8 cellular contexts compared by ENCODE assay signal in the genomic region with DNA sequence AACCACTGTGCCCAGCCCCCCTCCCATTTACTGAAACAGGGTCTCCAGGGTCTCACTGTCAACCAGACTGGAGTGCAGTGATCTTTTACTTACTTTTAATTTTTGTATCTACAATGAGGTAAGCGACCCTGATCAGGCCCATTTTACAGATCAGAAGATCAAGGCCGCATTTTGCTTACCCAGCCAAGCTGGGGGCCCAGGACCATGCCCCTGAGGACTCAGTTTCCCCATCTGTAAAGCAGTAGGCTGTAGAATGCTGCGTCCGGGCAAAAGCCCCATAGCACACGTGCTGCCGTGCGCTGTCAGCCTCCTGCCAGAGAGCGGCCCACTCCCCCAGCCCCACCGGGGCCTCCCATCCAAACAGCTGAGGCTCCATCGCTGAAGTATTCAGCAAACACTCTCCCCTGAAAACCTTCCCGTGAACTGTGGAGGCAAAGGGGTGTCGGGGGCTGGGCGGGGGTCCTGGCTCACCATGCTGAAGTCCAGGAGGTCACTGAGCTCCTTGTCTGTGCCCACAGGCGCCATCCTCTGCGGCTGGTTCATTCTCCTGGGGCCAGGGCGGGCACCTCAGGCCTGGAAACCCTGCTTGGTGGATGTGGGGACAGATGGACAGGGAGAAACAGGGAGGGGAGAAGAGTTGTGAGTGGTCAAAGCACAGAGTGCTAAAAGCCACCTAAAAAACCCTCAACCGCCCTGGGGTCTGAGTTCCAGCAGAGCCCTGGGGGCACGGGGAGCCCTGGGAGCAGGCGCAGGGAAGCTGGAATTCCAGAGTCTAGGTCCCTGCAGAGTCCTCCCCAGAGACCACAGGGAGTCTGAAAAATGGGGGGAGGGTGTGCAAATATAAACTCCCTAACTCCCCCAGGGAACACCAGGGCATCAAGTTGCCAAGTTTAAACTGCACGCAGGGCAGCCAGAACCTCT. TPM values are rescaled to one million over a fixed set of nuclear protein-coding genes. Genes with fewer than 3 reads are reported as not detected.
DNase-seq lines count a peak whose midpoint lies in the region; ATAC-seq, FAIRE-seq and TF ChIP-seq lines count a peak whose summit lies in the region.

No MANE protein-coding gene starts in this region.

- peaks cover 54% of the 10 kb centered on the region for H3K36me3 ChIP-seq in iPS-20b (ENCODE audit: insufficient read depth, low read depth, low read length)
- H3K36me3 ChIP-seq in vagina, result peaks cover 0 to 4% of the 10 kb centered on the region in 2 donors

- TF ChIP-seq POLR2A in vagina (IDR thresholded peaks at IDR 0.05), result no peak

- peaks cover 29% of the 10 kb centered on the region for H3K4me1 Mint-ChIP-seq in stimulated activated naive CD8-positive, alpha-beta T cell treated with anti-CD3 and anti-CD28 coated beads, Interleukin-15, Interleukin-2, amounts not matched to agents 100 ng/mL and 50 ng/mL, for 24 hours (ENCODE audit: low read depth)
- H3K4me1 Mint-ChIP-seq in activated T-helper 2 cell treated with anti-CD3 and anti-CD28 coated beads, Interferon-gamma antibody, Interleukin-2, Interleukin-4, amounts not matched to agents 10 μg/mL and 5 μg/mL and 100 μg/mL, durations not matched to agents 14 hours and 24 hours and 36 hours (ENCODE audit: low read depth), result peaks cover 16% of the 10 kb centered on the region

- H3K4me3 ChIP-seq in iPS-20b (ENCODE audit: low read length), result peak overlapping the region; percentile 77; the same call in 1 of the 2 replicates
- H3K4me3 ChIP-seq in vagina, result peak overlapping the region; percentile 57 to 91

- peak overlapping the region; percentile 91 for H3K4me3 Mint-ChIP-seq in stimulated activated naive CD8-positive, alpha-beta T cell treated with anti-CD3 and anti-CD28 coated beads, Interleukin-15, Interleukin-2, amounts not matched to agents 100 ng/mL and 50 ng/mL, for 24 hours
- peak overlapping the region; percentile 91 for H3K4me3 Mint-ChIP-seq in activated T-helper 2 cell treated with anti-CD3 and anti-CD28 coated beads, Interferon-gamma antibody, Interleukin-2, Interleukin-4, amounts not matched to agents 10 μg/mL and 5 μg/mL and 100 μg/mL, durations not matched to agents 14 hours and 24 hours and 36 hours (ENCODE audit: low read depth)

- H3K36me3 Mint-ChIP-seq in stimulated activated naive CD8-positive, alpha-beta T cell treated with anti-CD3 and anti-CD28 coated beads, Interleukin-15, Interleukin-2, amounts not matched to agents 100 ng/mL and 50 ng/mL, for 24 hours (ENCODE audit: low read depth), result peaks cover 7% of the 10 kb centered on the region
- peaks cover 31% of the 10 kb centered on the region for H3K36me3 Mint-ChIP-seq in activated T-helper 2 cell treated with anti-CD3 and anti-CD28 coated beads, Interferon-gamma antibody, Interleukin-2, Interleukin-4, amounts not matched to agents 10 μg/mL and 5 μg/mL and 100 μg/mL, durations not matched to agents 14 hours and 24 hours and 36 hours (ENCODE audit: low read depth)

- peak overlapping the region; percentile 55 for H3K27ac Mint-ChIP-seq in stimulated activated naive CD8-positive, alpha-beta T cell treated with anti-CD3 and anti-CD28 coated beads, Interleukin-15, Interleukin-2, amounts not matched to agents 100 ng/mL and 50 ng/mL, for 24 hours
- no peak overlapping the region for H3K27ac Mint-ChIP-seq in activated T-helper 2 cell treated with anti-CD3 and anti-CD28 coated beads, Interferon-gamma antibody, Interleukin-2, Interleukin-4, amounts not matched to agents 10 μg/mL and 5 μg/mL and 100 μg/mL, durations not matched to agents 14 hours and 24 hours and 36 hours

- no peaks in the 10 kb centered on the region for H3K27me3 ChIP-seq in iPS-20b (ENCODE audit: insufficient read depth, low read length)
- H3K27me3 ChIP-seq in vagina, result no peaks in the 10 kb centered on the region

- intact Hi-C loops in activated T-helper 2 cell treated with anti-CD3 and anti-CD28 coated beads, Interferon-gamma antibody, Interleukin-2, Interleukin-4, amounts not matched to agents 10 μg/mL and 5 μg/mL and 100 μg/mL, durations not matched to agents 14 hours and 24 hours and 36 hours (cut with micrococcal nuclease), result loop anchor here (5.0 kb wide), 1 partner anchor 58 kb away; a partner anchor contains a TSS
- intact Hi-C loops in vagina (cut with DNase I), result no loop called here

- no peaks in the 10 kb centered on the region for H3K27me3 Mint-ChIP-seq in stimulated activated naive CD8-positive, alpha-beta T cell treated with anti-CD3 and anti-CD28 coated beads, Interleukin-15, Interleukin-2, amounts not matched to agents 100 ng/mL and 50 ng/mL, for 24 hours
- no peaks in the 10 kb centered on the region for H3K27me3 Mint-ChIP-seq in activated T-helper 2 cell treated with anti-CD3 and anti-CD28 coated beads, Interferon-gamma antibody, Interleukin-2, Interleukin-4, amounts not matched to agents 10 μg/mL and 5 μg/mL and 100 μg/mL, durations not matched to agents 14 hours and 24 hours and 36 hours (ENCODE audit: low read depth)

- no peak for DNase-seq in stimulated activated naive CD8-positive, alpha-beta T cell treated with anti-CD3 and anti-CD28 coated beads, Interleukin-15, Interleukin-2, amounts not matched to agents 100 U/mL and 50 U/mL, for 24 hours
- no peak for DNase-seq in activated T-helper 2 cell treated with anti-CD3 and anti-CD28 coated beads, Interferon-gamma antibody, Interleukin-2, Interleukin-4, amounts not matched to agents 10 μg/mL and 5 μg/mL and 100 μg/mL, durations not matched to agents 14 hours and 24 hours and 36 hours (ENCODE audit: low spot score)
- DNase-seq in vagina (ENCODE audit: extremely low spot score in 2 of 2) (no peak), frontal cortex (ENCODE audit: low spot score in 2 of 2) (no peak), hypothalamus (lab: John Stamatoyannopoulos, UW) (no peak)
- DNase-seq in activated effector memory CD4-positive, alpha-beta T cell treated with Interleukin-2 at 50 U/mL for 16 hours, result no peak

- no peaks in the 10 kb centered on the region for H3K9me3 ChIP-seq in iPS-20b (ENCODE audit: insufficient read depth, low read depth, low read length)
- no peaks in the 10 kb centered on the region for H3K9me3 ChIP-seq in vagina

- ATAC-seq in stimulated activated naive CD8-positive, alpha-beta T cell treated with anti-CD3 and anti-CD28 coated beads, Interleukin-15, Interleukin-2, amounts not matched to agents 100 U/mL and 50 U/mL, for 24 hours, result no peak

- H3K4me1 ChIP-seq in iPS-20b (ENCODE audit: insufficient read depth, low read length) (peaks cover 3% of the 10 kb centered on the region; the same call in 1 of the 2 replicates), vagina (peaks cover 31% of the 10 kb centered on the region)

- peak overlapping the region; percentile 89; the same call in 1 of the 2 replicates for H3K9ac ChIP-seq in iPS-20b (ENCODE audit: low read depth, low read length)

- H3K27ac ChIP-seq in iPS-20b (ENCODE audit: low read length) (peak overlapping the region; percentile 64), vagina (peak overlapping the region; percentile 73)

- TF ChIP-seq CTCF in vagina (IDR thresholded peaks at IDR 0.05), result no peak

- H3K9me3 Mint-ChIP-seq in stimulated activated naive CD8-positive, alpha-beta T cell treated with anti-CD3 and anti-CD28 coated beads, Interleukin-15, Interleukin-2, amounts not matched to agents 100 ng/mL and 50 ng/mL, for 24 hours, result no peaks in the 10 kb centered on the region
- no peaks in the 10 kb centered on the region for H3K9me3 Mint-ChIP-seq in activated T-helper 2 cell treated with anti-CD3 and anti-CD28 coated beads, Interferon-gamma antibody, Interleukin-2, Interleukin-4, amounts not matched to agents 10 μg/mL and 5 μg/mL and 100 μg/mL, durations not matched to agents 14 hours and 24 hours and 36 hours

- FAIRE-seq in frontal cortex (lab: Jason Lieb, UNC), result no peak

RNA-seq across cellular contexts. Expression of a gene that starts 2.4 kb away (rescaled TPM):
- 153 and 173 TPM in 2 replicates for total RNA-seq in activated T-helper 2 cell treated with anti-CD3 and anti-CD28 coated beads, Interferon-gamma antibody, Interleukin-2, Interleukin-4, amounts not matched to agents 10 μg/mL and 5 μg/mL and 100 μg/mL, durations not matched to agents 14 hours and 24 hours and 36 hours
- total RNA-seq in vagina (26.0 TPM), frontal cortex (16.7 TPM)

RNA-seq across cellular contexts. Expression of a gene that starts 44.7 kb away (rescaled TPM):
- 163 and 184 TPM in 2 replicates for total RNA-seq in activated T-helper 2 cell treated with anti-CD3 and anti-CD28 coated beads, Interferon-gamma antibody, Interleukin-2, Interleukin-4, amounts not matched to agents 10 μg/mL and 5 μg/mL and 100 μg/mL, durations not matched to agents 14 hours and 24 hours and 36 hours
- total RNA-seq in vagina (79.8 TPM), frontal cortex (65.6 TPM)

RNA-seq across cellular contexts. Expression of a gene that starts 57.3 kb away (rescaled TPM):
- 123 and 125 TPM in 2 replicates for total RNA-seq in activated T-helper 2 cell treated with anti-CD3 and anti-CD28 coated beads, Interferon-gamma antibody, Interleukin-2, Interleukin-4, amounts not matched to agents 10 μg/mL and 5 μg/mL and 100 μg/mL, durations not matched to agents 14 hours and 24 hours and 36 hours
- total RNA-seq in vagina (66.0 TPM), frontal cortex (50.1 TPM)
